In the genomic region with DNA sequence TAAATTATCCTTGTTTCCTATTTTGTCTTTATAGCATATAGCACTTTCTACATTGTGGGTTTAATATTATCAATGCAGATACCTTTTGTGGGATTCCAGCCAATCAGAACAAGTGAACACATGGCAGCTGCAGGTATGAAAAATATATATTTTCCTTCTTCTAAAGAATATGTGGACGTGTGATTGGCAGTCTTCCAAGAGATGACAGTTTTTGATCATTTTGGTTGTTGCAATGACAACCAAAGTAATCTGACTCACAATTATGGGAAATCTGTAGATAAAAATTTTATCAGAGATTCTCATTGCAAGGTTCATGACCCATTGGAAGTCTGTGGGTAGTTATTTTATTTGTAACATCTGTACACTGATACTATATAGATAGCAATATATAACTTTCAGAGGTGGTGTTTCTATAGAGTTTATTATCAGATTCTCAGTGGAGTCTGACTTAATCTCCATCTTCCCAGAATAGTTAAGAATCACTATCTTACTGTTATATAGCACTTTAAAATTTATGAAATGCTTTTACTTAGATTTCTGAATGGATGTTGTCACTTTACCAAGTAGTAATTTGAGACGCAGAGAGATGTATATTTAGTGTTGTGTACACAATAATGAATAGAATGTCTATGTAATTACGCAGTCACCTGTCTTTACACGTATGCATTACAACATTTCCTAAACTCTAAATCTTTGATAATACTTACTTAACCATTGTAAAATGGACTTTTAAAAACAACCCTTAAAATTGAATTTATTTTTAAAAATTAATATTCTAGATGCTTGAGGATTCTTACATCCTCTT, we compare ENCODE assay signal across 2 cellular contexts.
TF ChIP-seq lines count a peak whose summit lies in the region.

No MANE protein-coding gene starts in this region.

TF ChIP-seq in HEK293, 187 proteins besides CTCF, POLR2A, EP300 and RAD21 (continued from another document):
- TF ChIP-seq, protein P1, sequence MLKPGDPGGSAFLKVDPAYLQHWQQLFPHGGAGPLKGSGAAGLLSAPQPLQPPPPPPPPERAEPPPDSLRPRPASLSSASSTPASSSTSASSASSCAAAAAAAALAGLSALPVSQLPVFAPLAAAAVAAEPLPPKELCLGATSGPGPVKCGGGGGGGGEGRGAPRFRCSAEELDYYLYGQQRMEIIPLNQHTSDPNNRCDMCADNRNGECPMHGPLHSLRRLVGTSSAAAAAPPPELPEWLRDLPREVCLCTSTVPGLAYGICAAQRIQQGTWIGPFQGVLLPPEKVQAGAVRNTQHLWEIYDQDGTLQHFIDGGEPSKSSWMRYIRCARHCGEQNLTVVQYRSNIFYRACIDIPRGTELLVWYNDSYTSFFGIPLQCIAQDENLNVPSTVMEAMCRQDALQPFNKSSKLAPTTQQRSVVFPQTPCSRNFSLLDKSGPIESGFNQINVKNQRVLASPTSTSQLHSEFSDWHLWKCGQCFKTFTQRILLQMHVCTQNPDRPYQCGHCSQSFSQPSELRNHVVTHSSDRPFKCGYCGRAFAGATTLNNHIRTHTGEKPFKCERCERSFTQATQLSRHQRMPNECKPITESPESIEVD (tag by site-specific recombination; IDR thresholded peaks at IDR 0.05), result 0 out of 2 replicates have a peak, but pooled peaks have one; percentile 3
- TF ChIP-seq ZNF561 (tag by site-specific recombination; IDR thresholded peaks at IDR 0.05; ENCODE audit: borderline replicate concordance) (no peak), ZNF112 (tag by site-specific recombination; IDR thresholded peaks at IDR 0.05) (no peak), KLF10 (tag by site-specific recombination; IDR thresholded peaks at IDR 0.05) (no peak)

TF ChIP-seq in WTC11, 78 proteins besides CTCF, POLR2A, EP300 and RAD21 (continued from another document):
- TF ChIP-seq, protein P2, sequence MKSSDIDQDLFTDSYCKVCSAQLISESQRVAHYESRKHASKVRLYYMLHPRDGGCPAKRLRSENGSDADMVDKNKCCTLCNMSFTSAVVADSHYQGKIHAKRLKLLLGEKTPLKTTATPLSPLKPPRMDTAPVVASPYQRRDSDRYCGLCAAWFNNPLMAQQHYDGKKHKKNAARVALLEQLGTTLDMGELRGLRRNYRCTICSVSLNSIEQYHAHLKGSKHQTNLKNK (CRISPR knock-in tag; IDR thresholded peaks at IDR 0.05), result no peak
- TF ChIP-seq ZNF263 (CRISPR knock-in tag; IDR thresholded peaks at IDR 0.05; ENCODE audit: low read depth) (no peak), TP53 (CRISPR knock-in tag; IDR thresholded peaks at IDR 0.05) (no peak), GRHL2 (CRISPR knock-in tag; IDR thresholded peaks at IDR 0.05; ENCODE audit: insufficient replicate concordance, severe bottlenecking) (no peak), ZNF121 (CRISPR knock-in tag; IDR thresholded peaks at IDR 0.05) (no peak), NR2C2 (CRISPR knock-in tag; IDR thresholded peaks at IDR 0.05) (no peak), FOXK1 (CRISPR knock-in tag; IDR thresholded peaks at IDR 0.05) (no peak), OVOL2 (CRISPR knock-in tag; IDR thresholded peaks at IDR 0.05; ENCODE audit: borderline replicate concordance) (no peak), JUN (CRISPR knock-in tag; IDR thresholded peaks at IDR 0.05) (no peak), MXD4 (CRISPR knock-in tag; IDR thresholded peaks at IDR 0.05; ENCODE audit: borderline replicate concordance) (no peak), TEAD1 (CRISPR knock-in tag; IDR thresholded peaks at IDR 0.05) (no peak)
- TF ChIP-seq, protein P3, sequence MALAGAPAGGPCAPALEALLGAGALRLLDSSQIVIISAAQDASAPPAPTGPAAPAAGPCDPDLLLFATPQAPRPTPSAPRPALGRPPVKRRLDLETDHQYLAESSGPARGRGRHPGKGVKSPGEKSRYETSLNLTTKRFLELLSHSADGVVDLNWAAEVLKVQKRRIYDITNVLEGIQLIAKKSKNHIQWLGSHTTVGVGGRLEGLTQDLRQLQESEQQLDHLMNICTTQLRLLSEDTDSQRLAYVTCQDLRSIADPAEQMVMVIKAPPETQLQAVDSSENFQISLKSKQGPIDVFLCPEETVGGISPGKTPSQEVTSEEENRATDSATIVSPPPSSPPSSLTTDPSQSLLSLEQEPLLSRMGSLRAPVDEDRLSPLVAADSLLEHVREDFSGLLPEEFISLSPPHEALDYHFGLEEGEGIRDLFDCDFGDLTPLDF (CRISPR knock-in tag; IDR thresholded peaks at IDR 0.05), result no peak
- TF ChIP-seq, protein P4, sequence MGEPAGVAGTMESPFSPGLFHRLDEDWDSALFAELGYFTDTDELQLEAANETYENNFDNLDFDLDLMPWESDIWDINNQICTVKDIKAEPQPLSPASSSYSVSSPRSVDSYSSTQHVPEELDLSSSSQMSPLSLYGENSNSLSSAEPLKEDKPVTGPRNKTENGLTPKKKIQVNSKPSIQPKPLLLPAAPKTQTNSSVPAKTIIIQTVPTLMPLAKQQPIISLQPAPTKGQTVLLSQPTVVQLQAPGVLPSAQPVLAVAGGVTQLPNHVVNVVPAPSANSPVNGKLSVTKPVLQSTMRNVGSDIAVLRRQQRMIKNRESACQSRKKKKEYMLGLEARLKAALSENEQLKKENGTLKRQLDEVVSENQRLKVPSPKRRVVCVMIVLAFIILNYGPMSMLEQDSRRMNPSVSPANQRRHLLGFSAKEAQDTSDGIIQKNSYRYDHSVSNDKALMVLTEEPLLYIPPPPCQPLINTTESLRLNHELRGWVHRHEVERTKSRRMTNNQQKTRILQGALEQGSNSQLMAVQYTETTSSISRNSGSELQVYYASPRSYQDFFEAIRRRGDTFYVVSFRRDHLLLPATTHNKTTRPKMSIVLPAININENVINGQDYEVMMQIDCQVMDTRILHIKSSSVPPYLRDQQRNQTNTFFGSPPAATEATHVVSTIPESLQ (CRISPR knock-in tag; IDR thresholded peaks at IDR 0.05), result no peak
- TF ChIP-seq, protein P5, sequence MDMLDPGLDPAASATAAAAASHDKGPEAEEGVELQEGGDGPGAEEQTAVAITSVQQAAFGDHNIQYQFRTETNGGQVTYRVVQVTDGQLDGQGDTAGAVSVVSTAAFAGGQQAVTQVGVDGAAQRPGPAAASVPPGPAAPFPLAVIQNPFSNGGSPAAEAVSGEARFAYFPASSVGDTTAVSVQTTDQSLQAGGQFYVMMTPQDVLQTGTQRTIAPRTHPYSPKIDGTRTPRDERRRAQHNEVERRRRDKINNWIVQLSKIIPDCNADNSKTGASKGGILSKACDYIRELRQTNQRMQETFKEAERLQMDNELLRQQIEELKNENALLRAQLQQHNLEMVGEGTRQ (CRISPR knock-in tag; IDR thresholded peaks at IDR 0.05), result no peak
- TF ChIP-seq, protein P6, sequence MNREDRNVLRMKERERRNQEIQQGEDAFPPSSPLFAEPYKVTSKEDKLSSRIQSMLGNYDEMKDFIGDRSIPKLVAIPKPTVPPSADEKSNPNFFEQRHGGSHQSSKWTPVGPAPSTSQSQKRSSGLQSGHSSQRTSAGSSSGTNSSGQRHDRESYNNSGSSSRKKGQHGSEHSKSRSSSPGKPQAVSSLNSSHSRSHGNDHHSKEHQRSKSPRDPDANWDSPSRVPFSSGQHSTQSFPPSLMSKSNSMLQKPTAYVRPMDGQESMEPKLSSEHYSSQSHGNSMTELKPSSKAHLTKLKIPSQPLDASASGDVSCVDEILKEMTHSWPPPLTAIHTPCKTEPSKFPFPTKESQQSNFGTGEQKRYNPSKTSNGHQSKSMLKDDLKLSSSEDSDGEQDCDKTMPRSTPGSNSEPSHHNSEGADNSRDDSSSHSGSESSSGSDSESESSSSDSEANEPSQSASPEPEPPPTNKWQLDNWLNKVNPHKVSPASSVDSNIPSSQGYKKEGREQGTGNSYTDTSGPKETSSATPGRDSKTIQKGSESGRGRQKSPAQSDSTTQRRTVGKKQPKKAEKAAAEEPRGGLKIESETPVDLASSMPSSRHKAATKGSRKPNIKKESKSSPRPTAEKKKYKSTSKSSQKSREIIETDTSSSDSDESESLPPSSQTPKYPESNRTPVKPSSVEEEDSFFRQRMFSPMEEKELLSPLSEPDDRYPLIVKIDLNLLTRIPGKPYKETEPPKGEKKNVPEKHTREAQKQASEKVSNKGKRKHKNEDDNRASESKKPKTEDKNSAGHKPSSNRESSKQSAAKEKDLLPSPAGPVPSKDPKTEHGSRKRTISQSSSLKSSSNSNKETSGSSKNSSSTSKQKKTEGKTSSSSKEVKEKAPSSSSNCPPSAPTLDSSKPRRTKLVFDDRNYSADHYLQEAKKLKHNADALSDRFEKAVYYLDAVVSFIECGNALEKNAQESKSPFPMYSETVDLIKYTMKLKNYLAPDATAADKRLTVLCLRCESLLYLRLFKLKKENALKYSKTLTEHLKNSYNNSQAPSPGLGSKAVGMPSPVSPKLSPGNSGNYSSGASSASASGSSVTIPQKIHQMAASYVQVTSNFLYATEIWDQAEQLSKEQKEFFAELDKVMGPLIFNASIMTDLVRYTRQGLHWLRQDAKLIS (CRISPR knock-in tag; IDR thresholded peaks at IDR 0.05; ENCODE audit: borderline replicate concordance), result no peak
